Comparison of ENCODE assay signal across 18 cellular contexts in the genomic region with DNA sequence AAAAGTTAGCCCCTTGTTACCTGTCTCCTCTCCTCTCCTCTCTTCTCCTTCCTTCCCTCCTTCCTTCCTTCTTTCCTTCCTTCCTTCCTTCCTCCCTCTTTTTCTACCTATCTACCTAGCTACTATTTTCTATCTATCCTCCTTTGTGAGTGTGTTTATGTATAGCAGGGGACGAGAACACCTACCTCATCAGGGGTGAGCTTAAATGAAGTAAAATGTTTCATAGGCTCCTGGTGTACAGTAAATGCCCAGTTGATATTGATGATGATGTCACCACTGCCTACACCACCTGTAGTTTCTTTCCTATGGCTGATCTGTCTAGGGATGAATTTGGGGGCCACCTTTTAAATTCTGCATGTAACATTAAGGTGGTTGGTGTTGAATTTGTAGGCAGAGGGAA. TPM values are rescaled to one million over a fixed set of nuclear protein-coding genes. Genes with fewer than 3 reads are reported as not detected.
DNase-seq lines count a peak whose midpoint lies in the region; FAIRE-seq and TF ChIP-seq lines count a peak whose summit lies in the region.
"Had no signal": no experiment of that assay in that cellular context is flagged by ENCODE, and none has a peak within 500 bp of the region (broad histone marks: within the 10 kb centered on the region; RNA-seq: fewer than 3 reads in every experiment).

No MANE protein-coding gene starts in this region.

- H4K8ac ChIP-seq in H1 (ENCODE audit: extremely low read depth, insufficient read depth, low read length) = no peak overlapping the region

- no peak overlapping the region for H3K4ac ChIP-seq in H1 (replicated peaks; ENCODE audit: insufficient read length, low read depth, low read length)

- no peaks in the 10 kb centered on the region; the same call in 1 of the 2 replicates for H3K79me1 ChIP-seq in H1 (ENCODE audit: low read depth, low read length)

- no peak overlapping the region for H2BK12ac ChIP-seq in H1 (ENCODE audit: low read depth, low read length)

- POLR2A ChIA-PET in Caco-2 (lab: Charles Lee) = no interaction called here
- POLR2A ChIA-PET in H1 (lab: Charles Lee; ENCODE audit: partially characterized antibody) = interaction anchor here (1.2 to 1.6 kb wide), 3 partner anchors 9 to 30 kb away, joined by 3 to 8 read pairs (median 3); no protein-coding TSS in a partner anchor

- TF ChIP-seq POLR2A in H1 (IDR thresholded peaks at IDR 0.05; ENCODE audit: control extremely low read depth in 1 of 2, low read depth in 2 of 2, low read length in 2 of 2) (no peak), prostate gland (IDR thresholded peaks at IDR 0.05) (no peak)

- no peak overlapping the region for H2AK5ac ChIP-seq in H1 (ENCODE audit: low read depth, low read length)

- H3K36me3 Mint-ChIP-seq in Caco-2 (ENCODE audit: insufficient read depth, unreplicated experiment) = peaks cover 27% of the 10 kb centered on the region

- no peak for TF ChIP-seq EP300 in H1 (IDR thresholded peaks at IDR 0.05; ENCODE audit: borderline replicate concordance in 1 of 2, low read depth in 2 of 2, low read length in 2 of 2)

- no peak overlapping the region for H3K56ac ChIP-seq in H1 (replicated peaks; ENCODE audit: insufficient read length, low read depth, low read length)

- peak overlapping the region; percentile 56 for H3K27ac Mint-ChIP-seq in Caco-2 (ENCODE audit: unreplicated experiment)

- no peak overlapping the region for H4K91ac ChIP-seq in H1 (replicated peaks; ENCODE audit: insufficient read length, low read length)

- H4K5ac ChIP-seq in H1 (ENCODE audit: insufficient read length, low read depth, low read length) = no peak overlapping the region

- no peak overlapping the region for H3K14ac ChIP-seq in H1 (ENCODE audit: insufficient read length)

- H3K4me3 ChIP-seq in Caco-2 (ENCODE audit: low read depth, low read length) (no peak overlapping the region), H1 (ENCODE audit: extremely low read depth in 1 of 4, insufficient read depth in 2 of 4, low read depth in 3 of 4, low read length in 4 of 4) (no peak overlapping the region), prostate gland (no peak overlapping the region)
- H3K4me3 ChIP-seq: PC-9 had no signal

- no TSS peak for BruUV-seq in Caco-2 (replicated peaks; lab: Mats Ljungman, UMichigan)

- CTCF ChIA-PET in Caco-2 (lab: Charles Lee) = no interaction called here
- CTCF ChIA-PET in H1 (lab: Charles Lee; ENCODE audit: partially characterized antibody) = interaction anchor here (1.5 kb wide), 1 partner anchor 12 kb away, joined by 3 read pairs; no protein-coding TSS in a partner anchor

- FAIRE-seq in H1 (lab: Jason Lieb, UNC) = no peak
- FAIRE-seq: GM19239, H54 had no signal

- no peak overlapping the region; a peak in 1 of 7 replicates for H3K9ac ChIP-seq in H1 (replicated peaks in 1 of 4; ENCODE audit: extremely low read depth in 1 of 4, low read depth in 3 of 4, low read length in 3 of 4)

- peak overlapping the region; percentile 11 to 30; a peak in 1 of 4 replicates for H3K4me2 ChIP-seq in H1 (ENCODE audit: insufficient read depth in 1 of 2, low read depth in 2 of 2, low read length in 2 of 2)
- H3K4me2 ChIP-seq: PC-9 had no signal

- H3K9me3 Mint-ChIP-seq in Caco-2 (ENCODE audit: unreplicated experiment) = no peaks in the 10 kb centered on the region
- H3K9me3 Mint-ChIP-seq: CD14-positive monocyte had no signal

- no peaks in the 10 kb centered on the region for H3K36me3 ChIP-seq in Caco-2 (ENCODE audit: control insufficient read depth, insufficient read depth, low read length)
- H3K36me3 ChIP-seq in H1 (ENCODE audit: control insufficient read depth in 2 of 4, insufficient read depth in 4 of 4, low read length in 3 of 4) = no peaks in the 10 kb centered on the region; a peak in 2 of 8 replicates
- no peaks in the 10 kb centered on the region for H3K36me3 ChIP-seq in prostate gland

- TF ChIP-seq CTCF in Caco-2 (IDR thresholded peaks at IDR 0.05; ENCODE audit: insufficient read depth in 1 of 2, low read depth in 1 of 2, low read length in 1 of 2, severe bottlenecking in 1 of 2, unreplicated experiment in 1 of 2) (no peak), VCaP (conservative IDR thresholded peaks at IDR 0.05) (no peak), H1 (IDR thresholded peaks at IDR 0.05; ENCODE audit: control extremely low read depth in 1 of 3, insufficient read depth in 1 of 3, low read depth in 1 of 3, low read length in 3 of 3) (no peak), prostate gland (IDR thresholded peaks at IDR 0.05) (no peak)

- H3K79me2 ChIP-seq in H1 (ENCODE audit: control insufficient read depth in 1 of 2, insufficient read depth in 2 of 2, low read length in 2 of 2) = peaks cover 59 to 85% of the 10 kb centered on the region in 2 experiments

- H3K18ac ChIP-seq in H1 (ENCODE audit: extremely low read depth, low read length) = no peak overlapping the region

- DNase-seq in Caco-2 (no peak), H1 (ENCODE audit: low read depth in 1 of 2, low spot score in 2 of 2) (no peak), prostate gland (ENCODE audit: low spot score) (no peak), NCI-H1694 treated with DMSO at 0.1 percent for 48 hours (lab: John Stamatoyannopoulos, UW) (no peak), UCSD-AML1 (lab: John Stamatoyannopoulos, UW; ENCODE audit: unreplicated experiment) (no peak), amygdala (lab: John Stamatoyannopoulos, UW) (no peak)
- DNase-seq: COR-L47, EL, KG1, NCI-H1436, NCI-H2081, NCI-H2227 treated with DMSO at 0.1 percent for 48 hours, NCI-H524, PC-9 had no signal

- H3K27ac ChIP-seq in VCaP (peak overlapping the region; percentile 35; the same call in 1 of the 2 replicates), H1 (ENCODE audit: low read depth, low read length) (no peak overlapping the region), prostate gland (peak overlapping the region; percentile 33 to 37)
- H3K27ac ChIP-seq: PC-9 had no signal

- 82% methylated on average over 1 of the region's 1 CpG; no CpG with 5 or more reads in 1 of the 2 experiments for WGBS in H1 (ENCODE audit: extremely low coverage in 1 of 2, insufficient coverage in 1 of 2, insufficient read length in 1 of 2, insufficient replicate concordance in 2 of 2, low coverage in 1 of 2, low lambda C conversion rate in 2 of 2, missing lambda C conversion rate in 1 of 2), 2 experiments
- 68% methylated on average over 1 of the region's 1 CpG for WGBS in prostate gland

- intact Hi-C loops in Caco-2 (cut with micrococcal nuclease; ENCODE audit: unreplicated experiment) (no loop called here), prostate gland (cut with DNase I) (no loop called here)

- H3K9me3 ChIP-seq in Caco-2 (no peaks in the 10 kb centered on the region), H1 (ENCODE audit: insufficient read depth in 2 of 2, low read depth in 1 of 2, low read length in 1 of 2) (no peaks in the 10 kb centered on the region), prostate gland (no peaks in the 10 kb centered on the region)

- H3K4me3 Mint-ChIP-seq in Caco-2 (ENCODE audit: unreplicated experiment) = no peak overlapping the region

- H4K20me1 ChIP-seq in H1 (replicated peaks in 1 of 2; ENCODE audit: control insufficient read depth in 1 of 2, insufficient read depth in 2 of 2, low read length in 2 of 2) = peaks cover 20% of the 10 kb centered on the region in 2 experiments

- H3K4me1 ChIP-seq in Caco-2 = no peaks in the 10 kb centered on the region; the same call in 1 of the 2 replicates
- peaks cover 4 to 12% (median 6%) of the 10 kb centered on the region in 4 experiments; a peak in 6 of 7 replicates for H3K4me1 ChIP-seq in H1 (replicated peaks in 1 of 4; ENCODE audit: control insufficient read depth in 3 of 4, insufficient read depth in 4 of 4, low read length in 3 of 4)
- no peaks in the 10 kb centered on the region for H3K4me1 ChIP-seq in prostate gland (replicated peaks)

- H2AFZ ChIP-seq in H1 (ENCODE audit: low read length) = no peak overlapping the region
- H2AFZ ChIP-seq: PC-9 had no signal

- H3K27me3 ChIP-seq in Caco-2 (replicated peaks; ENCODE audit: control insufficient read depth, insufficient read depth, low read length) (no peaks in the 10 kb centered on the region), H1 (replicated peaks in 1 of 4; ENCODE audit: control insufficient read depth in 3 of 4, extremely low read depth in 1 of 4, insufficient read depth in 3 of 4, low read length in 3 of 4) (no peaks in the 10 kb centered on the region), prostate gland (replicated peaks; ENCODE audit: insufficient read depth) (no peaks in the 10 kb centered on the region)

- H3K27me3 Mint-ChIP-seq in Caco-2 (ENCODE audit: insufficient read depth, unreplicated experiment) = no peaks in the 10 kb centered on the region

- no peak overlapping the region for H3K23ac ChIP-seq in H1 (ENCODE audit: insufficient read length)

- peaks cover 13% of the 10 kb centered on the region for H3K4me1 Mint-ChIP-seq in Caco-2 (ENCODE audit: low read depth, unreplicated experiment)

- no peak overlapping the region for H2BK15ac ChIP-seq in H1 (ENCODE audit: low read length)

- H3K23me2 ChIP-seq in H1 (ENCODE audit: low read depth, low read length) = peaks cover 4% of the 10 kb centered on the region; the same call in 1 of the 2 replicates

- H2BK120ac ChIP-seq in H1 (replicated peaks; ENCODE audit: low read depth, low read length) = no peak overlapping the region

- no peak for TF ChIP-seq RAD21 in H1 (IDR thresholded peaks at IDR 0.05 in 1 of 2, conservative IDR thresholded peaks at IDR 0.05 in 1 of 2; ENCODE audit: low read depth in 2 of 2, low read length in 2 of 2)

- no peak overlapping the region for H2BK20ac ChIP-seq in H1 (ENCODE audit: low read length)

- no peak overlapping the region for H2BK5ac ChIP-seq in H1 (ENCODE audit: low read depth, low read length)

TF ChIP-seq in H1, 55 proteins besides CTCF, POLR2A, EP300 and RAD21 (continues in another document):
- TF ChIP-seq NANOG (IDR thresholded peaks at IDR 0.05; ENCODE audit: insufficient read depth, low read depth, low read length, poor library complexity, severe bottlenecking) (no peak), JUND (IDR thresholded peaks at IDR 0.05; ENCODE audit: low read length) (no peak), RNF2 (IDR thresholded peaks at IDR 0.05; ENCODE audit: borderline replicate concordance, low read depth, low read length, missing control alignments, poor library complexity, severe bottlenecking) (no peak), GTF2F1 (IDR thresholded peaks at IDR 0.05; ENCODE audit: borderline replicate concordance, low read depth, low read length) (no peak), POU5F1 (IDR thresholded peaks at IDR 0.05; ENCODE audit: low read depth, low read length) (no peak)

RNA-seq across cellular contexts. Expression of gene SPIN1, which starts 4.3 kb away (rescaled TPM):
- total RNA-seq in Caco-2 (2022) = 51.7 and 53.4 TPM in 2 replicates
- total RNA-seq in H1 (2021; fragmentation: NEBNext Ultra II Directional; extraction: Animal tissue kit (Norgen Biotek cat#: 25700)) = 139 and 143 TPM in 2 replicates
- polyA plus RNA-seq in H1 (2011; rRNA removed) = 38.3 and 69.9 TPM in 2 replicates
- polyA plus RNA-seq in H1 (2011; cell fraction: cytosol; rRNA removed) = 68.6 TPM
- polyA plus RNA-seq in H1 (2011; cell fraction: nucleus; rRNA removed) = 29.1 TPM
- polyA plus RNA-seq in H1 (2012, experiment 1 of 2) = 51.7 to 79.7 TPM (median 59.9 TPM) in 4 replicates
- polyA plus RNA-seq in H1 (2012, experiment 2 of 2) = 7.1 TPM
- 55.2 TPM for polyA plus RNA-seq in H1 (2013, experiment 1 of 2)
- 58.5 TPM for polyA plus RNA-seq in H1 (2013, experiment 2 of 2)
- polyA minus RNA-seq in H1 (2011; rRNA and poly(A)+ RNA removed) = 107 and 126 TPM in 2 replicates
- polyA minus RNA-seq in H1 (2011; cell fraction: cytosol; rRNA and poly(A)+ RNA removed) = 39.2 TPM
- polyA minus RNA-seq in H1 (2011; cell fraction: nucleus; rRNA and poly(A)+ RNA removed) = 41.7 TPM
- 10 to 100 TPM; 74.5 to 98.5 TPM for total RNA-seq in prostate gland
